Comparison of ENCODE assay signal across 8 cellular contexts in the genomic region with DNA sequence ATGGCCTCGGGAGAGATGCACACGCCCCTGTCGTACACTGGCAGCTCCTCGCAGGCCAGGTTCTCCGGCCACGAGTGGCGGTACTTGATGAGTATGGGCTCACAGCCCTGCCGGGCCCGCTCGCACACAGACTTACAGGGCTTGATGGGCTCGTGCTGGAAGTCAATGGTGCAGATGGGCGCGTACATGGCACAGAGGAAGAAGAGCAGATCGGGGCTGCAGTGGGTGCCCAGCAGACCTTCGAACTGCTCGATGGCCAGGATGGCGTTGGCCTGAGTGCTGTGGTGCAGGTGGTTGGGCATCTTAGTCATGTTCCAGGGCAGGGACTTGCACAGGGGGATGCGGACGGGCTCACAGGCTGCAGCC.
DNase-seq lines count a peak whose midpoint lies in the region; ATAC-seq lines count a peak whose summit lies in the region.

No MANE protein-coding gene starts in this region.

- H3K27ac ChIP-seq in duodenal mucosa (ENCODE audit: low read depth, low read length) (no peak overlapping the region), mucosa of rectum (ENCODE audit: low read depth in 2 of 2, low read length in 2 of 2) (no peak overlapping the region)

- H3K9me3 Mint-ChIP-seq in stimulated activated naive CD8-positive, alpha-beta T cell treated with anti-CD3 and anti-CD28 coated beads, Interleukin-15, Interleukin-2, amounts not matched to agents 100 ng/mL and 50 ng/mL, for 24 hours, result no peaks in the 10 kb centered on the region

- ATAC-seq in stimulated activated naive CD8-positive, alpha-beta T cell treated with anti-CD3 and anti-CD28 coated beads, Interleukin-15, Interleukin-2, amounts not matched to agents 100 U/mL and 50 U/mL, for 24 hours, result no peak
- no peak for ATAC-seq in HG03469 (IDR thresholded peaks at IDR 0.05; ENCODE audit: unreplicated experiment)
- ATAC-seq in HG03175 (IDR thresholded peaks at IDR 0.05; ENCODE audit: unreplicated experiment), result no peak

- H3K36me3 Mint-ChIP-seq in stimulated activated naive CD8-positive, alpha-beta T cell treated with anti-CD3 and anti-CD28 coated beads, Interleukin-15, Interleukin-2, amounts not matched to agents 100 ng/mL and 50 ng/mL, for 24 hours (ENCODE audit: low read depth), result no peaks in the 10 kb centered on the region

- peaks cover 6 to 12% of the 10 kb centered on the region in 2 donors for H3K27me3 ChIP-seq in duodenal mucosa (ENCODE audit: control insufficient read depth in 1 of 2, insufficient read depth in 2 of 2, low read length in 2 of 2)
- peaks cover 0 to 5% of the 10 kb centered on the region in 2 donors for H3K27me3 ChIP-seq in mucosa of rectum (ENCODE audit: control insufficient read depth in 2 of 2, insufficient read depth in 2 of 2, low read length in 2 of 2)

- H3K27ac Mint-ChIP-seq in stimulated activated naive CD8-positive, alpha-beta T cell treated with anti-CD3 and anti-CD28 coated beads, Interleukin-15, Interleukin-2, amounts not matched to agents 100 ng/mL and 50 ng/mL, for 24 hours, result no peak overlapping the region

- H3K4me3 Mint-ChIP-seq in stimulated activated naive CD8-positive, alpha-beta T cell treated with anti-CD3 and anti-CD28 coated beads, Interleukin-15, Interleukin-2, amounts not matched to agents 100 ng/mL and 50 ng/mL, for 24 hours, result peak overlapping the region; percentile 42

- no peak for DNase-seq in stimulated activated naive CD8-positive, alpha-beta T cell treated with anti-CD3 and anti-CD28 coated beads, Interleukin-15, Interleukin-2, amounts not matched to agents 100 U/mL and 50 U/mL, for 24 hours
- no peak for DNase-seq in NCI-H446 treated with DMSO at 0.1 percent for 48 hours (lab: John Stamatoyannopoulos, UW)
- DNase-seq in NOMO-1 treated with DMSO at 0.1 percent for 48 hours (lab: John Stamatoyannopoulos, UW; ENCODE audit: unreplicated experiment), result no peak

- H3K9ac ChIP-seq in duodenal mucosa (ENCODE audit: low read depth in 1 of 2, low read length in 2 of 2), result no peak overlapping the region
- no peak overlapping the region for H3K9ac ChIP-seq in mucosa of rectum (ENCODE audit: low read depth in 1 of 2, low read length in 2 of 2)

- H3K9me3 ChIP-seq in duodenal mucosa (ENCODE audit: control insufficient read depth in 1 of 2, low read length in 2 of 2) (no peaks in the 10 kb centered on the region), mucosa of rectum (ENCODE audit: control insufficient read depth in 2 of 2, low read length in 2 of 2) (no peaks in the 10 kb centered on the region)

- peak overlapping the region; percentile 64 to 68 for H3K4me3 ChIP-seq in duodenal mucosa (ENCODE audit: low read depth in 1 of 2, low read length in 2 of 2)
- peak overlapping the region; percentile 47 to 60 for H3K4me3 ChIP-seq in mucosa of rectum (ENCODE audit: low read length in 2 of 2)

- H3K4me1 ChIP-seq in duodenal mucosa (ENCODE audit: control insufficient read depth in 1 of 2, insufficient read depth in 2 of 2, low read length in 2 of 2) (peaks cover 11 to 14% of the 10 kb centered on the region in 2 donors), mucosa of rectum (ENCODE audit: control insufficient read depth in 2 of 2, insufficient read depth in 2 of 2, low read length in 2 of 2) (peaks cover 3 to 10% of the 10 kb centered on the region in 2 donors)

- H3K36me3 ChIP-seq in duodenal mucosa (ENCODE audit: control insufficient read depth in 1 of 2, insufficient read depth in 2 of 2, low read length in 2 of 2) (no peaks in the 10 kb centered on the region), mucosa of rectum (ENCODE audit: control insufficient read depth in 2 of 2, insufficient read depth in 2 of 2, low read length in 2 of 2) (no peaks in the 10 kb centered on the region)

- peaks cover 71% of the 10 kb centered on the region for H3K27me3 Mint-ChIP-seq in stimulated activated naive CD8-positive, alpha-beta T cell treated with anti-CD3 and anti-CD28 coated beads, Interleukin-15, Interleukin-2, amounts not matched to agents 100 ng/mL and 50 ng/mL, for 24 hours

- peaks cover 13% of the 10 kb centered on the region for H3K4me1 Mint-ChIP-seq in stimulated activated naive CD8-positive, alpha-beta T cell treated with anti-CD3 and anti-CD28 coated beads, Interleukin-15, Interleukin-2, amounts not matched to agents 100 ng/mL and 50 ng/mL, for 24 hours (ENCODE audit: low read depth)
